In genomic region chr7:50724526-50725520, GRCh38 we compare ENCODE assay signal across 1 cellular context.
A peak's percentile ranks its signal among the peaks of the same experiment; 100 is the strongest.
TF ChIP-seq lines count a peak whose summit lies in the region.

No MANE protein-coding gene starts in this region.

TF ChIP-seq in HepG2, 621 proteins besides CTCF, POLR2A, EP300 and RAD21:
- no peak for TF ChIP-seq HMGXB4 (CRISPR knock-in tag; IDR thresholded peaks at IDR 0.05; ENCODE audit: borderline replicate concordance in 1 of 2, low read depth in 1 of 2)
- TF ChIP-seq ZNF709 (CRISPR knock-in tag; IDR thresholded peaks at IDR 0.05), result no peak
- no peak for TF ChIP-seq MIER3 (CRISPR knock-in tag; IDR thresholded peaks at IDR 0.05; ENCODE audit: borderline replicate concordance)
- TF ChIP-seq SALL1 (CRISPR knock-in tag; IDR thresholded peaks at IDR 0.05), result no peak
- no peak for TF ChIP-seq KLF13 (CRISPR knock-in tag; IDR thresholded peaks at IDR 0.05)
- TF ChIP-seq ZNF136 (CRISPR knock-in tag; IDR thresholded peaks at IDR 0.05; ENCODE audit: low read depth), result no peak
- TF ChIP-seq ZNF580 (CRISPR knock-in tag; IDR thresholded peaks at IDR 0.05; ENCODE audit: borderline replicate concordance, low read depth), result no peak
- TF ChIP-seq MLXIP (CRISPR knock-in tag; IDR thresholded peaks at IDR 0.05; ENCODE audit: borderline replicate concordance), result no peak
- TF ChIP-seq ZNF564 (CRISPR knock-in tag; IDR thresholded peaks at IDR 0.05), result no peak
- no peak for TF ChIP-seq DMTF1 (CRISPR knock-in tag; IDR thresholded peaks at IDR 0.05)
- TF ChIP-seq ZNF451 (CRISPR knock-in tag; IDR thresholded peaks at IDR 0.05), result no peak
- no peak for TF ChIP-seq TMF1 (CRISPR knock-in tag; IDR thresholded peaks at IDR 0.05; ENCODE audit: low read depth)
- no peak for TF ChIP-seq CC2D1A (CRISPR knock-in tag; IDR thresholded peaks at IDR 0.05)
- 0 out of 2 replicates have a peak, but pooled peaks have one; percentile 11 for TF ChIP-seq TCF7 (IDR thresholded peaks at IDR 0.05; ENCODE audit: low read depth)
- no peak for TF ChIP-seq PRDM10 (CRISPR knock-in tag; IDR thresholded peaks at IDR 0.05; ENCODE audit: low read depth)
- TF ChIP-seq FOSL2 (CRISPR knock-in tag; IDR thresholded peaks at IDR 0.05), result peak; percentile 35; the same call in 1 of the 2 replicates
- 0 out of 2 replicates have a peak, but pooled peaks have one; percentile 35 for TF ChIP-seq ZNF263 (CRISPR knock-in tag; IDR thresholded peaks at IDR 0.05)
- no peak for TF ChIP-seq ZNF432 (CRISPR knock-in tag; IDR thresholded peaks at IDR 0.05; ENCODE audit: borderline replicate concordance)
- no peak for TF ChIP-seq MXI1 (IDR thresholded peaks at IDR 0.05; ENCODE audit: borderline replicate concordance, low read depth, low read length)
- no peak for TF ChIP-seq ASH2L (IDR thresholded peaks at IDR 0.05; ENCODE audit: insufficient read length, low read depth, low read length)
- TF ChIP-seq DDIT3 (CRISPR knock-in tag; IDR thresholded peaks at IDR 0.05), result no peak
- TF ChIP-seq MBNL3 (CRISPR knock-in tag; conservative IDR thresholded peaks at IDR 0.05), result no peak
- TF ChIP-seq GMEB1 (CRISPR knock-in tag; IDR thresholded peaks at IDR 0.05; ENCODE audit: borderline replicate concordance), result no peak
- TF ChIP-seq ZNF235 (CRISPR knock-in tag; IDR thresholded peaks at IDR 0.05; ENCODE audit: borderline replicate concordance), result no peak
